12 cellular contexts compared by ENCODE assay signal in genomic region chr5:107254902-107255234, GRCh38.
DNase-seq lines count a peak whose midpoint lies in the region; ATAC-seq and TF ChIP-seq lines count a peak whose summit lies in the region.
"Had no signal": no experiment of that assay in that cellular context is flagged by ENCODE, and none has a peak within 500 bp of the region (broad histone marks: within the 10 kb centered on the region; RNA-seq: fewer than 3 reads in every experiment).

No MANE protein-coding gene starts in this region.

- intact Hi-C loops in aorta (cut with DNase I), result loop anchor here (5.0 to 10.0 kb wide), 3 partner anchors 310 to 417 kb away; partner anchors contain the start of gene EFNA5 (in 1 of the 2)

- POLR2A ChIA-PET in SK-N-SH (lab: Yijun Ruan, JAX), result no interaction called here

- peak overlapping the region; percentile 28; the same call in 1 of the 2 replicates for H2AFZ ChIP-seq in GM23338
- H2AFZ ChIP-seq in SK-N-SH (ENCODE audit: low read depth), result no peak overlapping the region

- H3K27me3 Mint-ChIP-seq in GM23338 (ENCODE audit: insufficient read depth, low read depth, poor library complexity), result peaks cover 1% of the 10 kb centered on the region
- no peaks in the 10 kb centered on the region for H3K27me3 Mint-ChIP-seq in mesothelial cell of epicardium (ENCODE audit: low read depth)

- 0 out of 2 replicates have a peak, but pooled peaks cover 17% of the 10 kb centered on the region for H3K9me2 ChIP-seq in GM23338 (ENCODE audit: insufficient read depth)
- no peaks in the 10 kb centered on the region for H3K9me2 ChIP-seq in SK-N-SH

- peak; percentile 12; the same call in 1 of the 2 replicates for TF ChIP-seq RAD21 in SK-N-SH (IDR thresholded peaks at IDR 0.05; ENCODE audit: low read length)

- no peaks in the 10 kb centered on the region; the same call in 2 of the 3 replicates for H3K36me3 Mint-ChIP-seq in GM23338 (ENCODE audit: low read depth)
- no peaks in the 10 kb centered on the region for H3K36me3 Mint-ChIP-seq in mesothelial cell of epicardium
- H3K36me3 Mint-ChIP-seq: CD14-positive monocyte; CD8-positive, alpha-beta T cell had no signal

- DNase-seq in GM23338 (ENCODE audit: low spot score) (no peak), SK-N-SH (peak; percentile 50), mesothelial cell of epicardium (ENCODE audit: low spot score in 2 of 2, unreplicated experiment in 2 of 2) (no peak), aorta (no peak), globus pallidus (ENCODE audit: low spot score) (no peak), DMS79 treated with DMSO at 0.1 percent for 48 hours (lab: John Stamatoyannopoulos, UW) (no peak), SW480 (ENCODE audit: low spot score) (no peak)
- DNase-seq: Caco-2; CD8-positive, alpha-beta T cell; GF-D8 had no signal

- H3K4me1 ChIP-seq in GM23338 (ENCODE audit: insufficient read depth) (no peaks in the 10 kb centered on the region), SK-N-SH (ENCODE audit: control insufficient read depth in 1 of 2, insufficient read depth in 2 of 2, low read depth in 1 of 2, low read length in 1 of 2) (peaks cover 0 to 8% of the 10 kb centered on the region in 2 experiments; a peak in 1 of 4 replicates), aorta (ENCODE audit: control insufficient read depth in 1 of 2, insufficient read depth in 2 of 2, low read length in 2 of 2) (peaks cover 5 to 7% of the 10 kb centered on the region in 2 donors)
- H3K4me1 ChIP-seq: Caco-2, HAP-1 had no signal

- H3K4me2 ChIP-seq in GM23338, result no peak overlapping the region
- H3K4me2 ChIP-seq in SK-N-SH, result no peak overlapping the region

- no peak for ATAC-seq in GM23338
- peak; percentile 31 for ATAC-seq in aorta (ENCODE audit: low FRiP score)
- ATAC-seq: CD8-positive, alpha-beta T cell had no signal

- H3K9me3 ChIP-seq in SK-N-SH (no peaks in the 10 kb centered on the region), aorta (ENCODE audit: control insufficient read depth, low read length) (no peaks in the 10 kb centered on the region)
- H3K9me3 ChIP-seq: Caco-2 had no signal

- no peaks in the 10 kb centered on the region for H3K36me3 ChIP-seq in GM23338 (ENCODE audit: insufficient read depth)
- H3K36me3 ChIP-seq in SK-N-SH (replicated peaks in 1 of 2; ENCODE audit: control insufficient read depth in 1 of 2, insufficient read depth in 2 of 2, low read length in 1 of 2), result no peaks in the 10 kb centered on the region
- no peaks in the 10 kb centered on the region for H3K36me3 ChIP-seq in aorta (ENCODE audit: control insufficient read depth in 1 of 2, insufficient read depth in 2 of 2, low read length in 1 of 2)
- H3K36me3 ChIP-seq: HAP-1 had no signal

- H3K4me1 Mint-ChIP-seq in GM23338 (no peaks in the 10 kb centered on the region), mesothelial cell of epicardium (peaks cover 40% of the 10 kb centered on the region)
- H3K4me1 Mint-ChIP-seq: CD14-positive monocyte had no signal

- 68% methylated on average over 4 of the region's 4 CpGs for WGBS in SK-N-SH (ENCODE audit: low lambda C conversion rate)
- 70 to 82% methylated on average over 4 of the region's 4 CpGs for WGBS in aorta, 2 donors

- H4K20me1 ChIP-seq in GM23338 (replicated peaks; ENCODE audit: insufficient read depth) (no peaks in the 10 kb centered on the region), SK-N-SH (ENCODE audit: insufficient read depth) (no peaks in the 10 kb centered on the region)

- no peaks in the 10 kb centered on the region for H3K9me3 Mint-ChIP-seq in GM23338
- peaks cover 11% of the 10 kb centered on the region for H3K9me3 Mint-ChIP-seq in mesothelial cell of epicardium

- peak in 1 of 2 experiments; percentile 89; a peak in 2 of 4 replicates for TF ChIP-seq EP300 in SK-N-SH (IDR thresholded peaks at IDR 0.05; ENCODE audit: borderline replicate concordance in 1 of 2, low read depth in 1 of 2, low read length in 1 of 2)

- H3K4me3 ChIP-seq in GM23338, result no peak overlapping the region
- no peak overlapping the region for H3K4me3 ChIP-seq in SK-N-SH (ENCODE audit: low read depth in 2 of 2, low read length in 1 of 2)
- H3K4me3 ChIP-seq in aorta (ENCODE audit: low read length in 2 of 2), result no peak overlapping the region
- H3K4me3 ChIP-seq: HAP-1 had no signal

- CTCF ChIA-PET in SK-N-SH (lab: Yijun Ruan, JAX), result interaction anchor here (0.9 to 1.2 kb wide), 2 partner anchors 17 to 97 kb away, joined by 3 to 4 read pairs; no protein-coding TSS in a partner anchor

- no peaks in the 10 kb centered on the region for H3K27me3 ChIP-seq in GM23338 (ENCODE audit: insufficient read depth)
- no peaks in the 10 kb centered on the region for H3K27me3 ChIP-seq in SK-N-SH (ENCODE audit: insufficient read depth)
- no peaks in the 10 kb centered on the region for H3K27me3 ChIP-seq in aorta (ENCODE audit: control insufficient read depth in 1 of 2, insufficient read depth in 2 of 2, low read length in 1 of 2)

- H3K27ac Mint-ChIP-seq in GM23338, result no peak overlapping the region
- H3K27ac Mint-ChIP-seq in mesothelial cell of epicardium, result peak overlapping the region; percentile 84
- H3K27ac Mint-ChIP-seq: CD8-positive, alpha-beta T cell had no signal

- no peak overlapping the region for H3K9ac ChIP-seq in SK-N-SH

- TF ChIP-seq CTCF in GM23338 (conservative IDR thresholded peaks at IDR 0.05; ENCODE audit: low read depth in 2 of 2) (no peak), SK-N-SH (IDR thresholded peaks at IDR 0.05) (no peak), mesothelial cell of epicardium (IDR thresholded peaks at IDR 0.05; ENCODE audit: unreplicated experiment) (no peak)

- H3K4me3 Mint-ChIP-seq in GM23338 (no peak overlapping the region), mesothelial cell of epicardium (no peak overlapping the region)
- H3K4me3 Mint-ChIP-seq: CD8-positive, alpha-beta T cell had no signal

- H3K27ac ChIP-seq in GM23338 (ENCODE audit: low read depth) (no peak overlapping the region), SK-N-SH (ENCODE audit: low read depth in 2 of 2, low read length in 1 of 2) (peak overlapping the region in 1 of 2 experiments; percentile 19; a peak in 1 of 4 replicates), aorta (ENCODE audit: low read depth in 1 of 2, low read length in 2 of 2) (peak overlapping the region; percentile 21 to 33)

- H3K79me2 ChIP-seq in GM23338 (replicated peaks; ENCODE audit: insufficient read depth), result no peaks in the 10 kb centered on the region
- no peaks in the 10 kb centered on the region for H3K79me2 ChIP-seq in SK-N-SH (ENCODE audit: insufficient read depth)

- H3F3A ChIP-seq in GM23338 (replicated peaks; ENCODE audit: low read depth) (no peaks in the 10 kb centered on the region), SK-N-SH (replicated peaks; ENCODE audit: insufficient read depth) (no peaks in the 10 kb centered on the region)

TF ChIP-seq in GM23338, 12 proteins besides CTCF, POLR2A, EP300 and RAD21 (continues in another document):
- TF ChIP-seq JUNB (IDR thresholded peaks at IDR 0.05; ENCODE audit: unreplicated experiment), result no peak
- TF ChIP-seq EZH2 (IDR thresholded peaks at IDR 0.05; ENCODE audit: low read depth, unreplicated experiment), result no peak
- TF ChIP-seq EZH2phosphoT487 (IDR thresholded peaks at IDR 0.05; ENCODE audit: unreplicated experiment), result no peak
- no peak for TF ChIP-seq ZNF114 (CRISPR knock-in tag; IDR thresholded peaks at IDR 0.05)
- TF ChIP-seq STAT1 (IDR thresholded peaks at IDR 0.05; ENCODE audit: unreplicated experiment), result no peak
- no peak for TF ChIP-seq ZNF331 (CRISPR knock-in tag; IDR thresholded peaks at IDR 0.05; ENCODE audit: low read depth)
- no peak for TF ChIP-seq CREB1 (CRISPR knock-in tag; IDR thresholded peaks at IDR 0.05; ENCODE audit: low read depth)

TF ChIP-seq in SK-N-SH, 30 proteins besides CTCF, POLR2A, EP300 and RAD21:
- TF ChIP-seq, protein P1, sequence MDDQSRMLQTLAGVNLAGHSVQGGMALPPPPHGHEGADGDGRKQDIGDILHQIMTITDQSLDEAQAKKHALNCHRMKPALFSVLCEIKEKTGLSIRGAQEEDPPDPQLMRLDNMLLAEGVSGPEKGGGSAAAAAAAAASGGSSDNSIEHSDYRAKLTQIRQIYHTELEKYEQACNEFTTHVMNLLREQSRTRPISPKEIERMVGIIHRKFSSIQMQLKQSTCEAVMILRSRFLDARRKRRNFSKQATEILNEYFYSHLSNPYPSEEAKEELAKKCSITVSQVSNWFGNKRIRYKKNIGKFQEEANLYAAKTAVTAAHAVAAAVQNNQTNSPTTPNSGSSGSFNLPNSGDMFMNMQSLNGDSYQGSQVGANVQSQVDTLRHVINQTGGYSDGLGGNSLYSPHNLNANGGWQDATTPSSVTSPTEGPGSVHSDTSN (IDR thresholded peaks at IDR 0.05), result no peak
- peak; percentile 85 for TF ChIP-seq GATA2 (CRISPR knock-in tag; IDR thresholded peaks at IDR 0.05)
- peak; percentile 1; the same call in 1 of the 2 replicates for TF ChIP-seq MXI1 (IDR thresholded peaks at IDR 0.05; ENCODE audit: low read depth, low read length)
- peak; percentile 28 for TF ChIP-seq CHD2 (IDR thresholded peaks at IDR 0.05; ENCODE audit: low read length, partially characterized antibody)
